ENCODE assay signal across 14 cellular contexts in the genomic region with DNA sequence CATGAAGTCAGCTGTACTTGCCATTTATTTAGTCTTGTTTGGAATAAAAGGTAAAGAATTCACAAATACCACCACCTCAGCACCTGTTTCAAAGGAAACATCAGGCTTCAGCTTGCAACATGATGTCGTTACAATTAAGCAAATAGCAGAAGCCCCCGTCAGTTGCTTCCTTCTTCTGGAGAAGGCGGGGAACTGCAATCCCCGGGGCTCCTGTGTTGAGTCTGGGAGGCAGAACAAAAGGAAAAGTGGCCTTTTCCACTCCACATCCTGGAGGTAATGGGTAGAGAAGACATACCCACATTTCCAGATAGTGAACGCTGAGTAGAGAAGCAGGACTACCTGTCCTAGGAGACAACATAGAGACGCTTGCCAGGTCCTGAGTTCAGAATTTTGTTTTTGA.
"Had no signal": no experiment of that assay in that cellular context is flagged by ENCODE, and none has a peak within 500 bp of the region (broad histone marks: within the 10 kb centered on the region; RNA-seq: fewer than 3 reads in every experiment).

No MANE protein-coding gene starts in this region.

- ATAC-seq: left colon; natural killer cell treated with Interleukin-12 subunit alpha and Interleukin-12 subunit beta and Interleukin-15 and Interleukin-18, amount 100 ng/mL, for 72 hours; right cardiac atrium; stimulated activated effector memory CD8-positive, alpha-beta T cell treated with anti-CD3 and anti-CD28 coated beads, Interleukin-12 subunit alpha, Interleukin-12 subunit beta, amount 100 ng/mL, for 72 hours had no signal

- H3K36me3 ChIP-seq: transverse colon had no signal

- H3K27ac ChIP-seq: transverse colon, VCaP had no signal

- H3K9me3 Mint-ChIP-seq: activated CD4-positive, alpha-beta memory T cell treated with anti-CD3 and anti-CD28 coated beads for 36 hours; natural killer cell treated with Interleukin-12 subunit alpha and Interleukin-12 subunit beta and Interleukin-15 and Interleukin-18, amount 100 ng/mL, for 72 hours; stimulated activated effector memory CD8-positive, alpha-beta T cell treated with anti-CD3 and anti-CD28 coated beads, Interleukin-12 subunit alpha, Interleukin-12 subunit beta, amount 100 ng/mL, for 72 hours had no signal

- H3K27me3 Mint-ChIP-seq: activated naive CD8-positive, alpha-beta T cell had no signal

- H3K4me3 Mint-ChIP-seq: activated CD4-positive, alpha-beta memory T cell treated with anti-CD3 and anti-CD28 coated beads for 36 hours; activated naive CD8-positive, alpha-beta T cell; natural killer cell treated with Interleukin-12 subunit alpha and Interleukin-12 subunit beta and Interleukin-15 and Interleukin-18, amount 100 ng/mL, for 72 hours; stimulated activated effector memory CD8-positive, alpha-beta T cell treated with anti-CD3 and anti-CD28 coated beads, Interleukin-12 subunit alpha, Interleukin-12 subunit beta, amount 100 ng/mL, for 72 hours had no signal

- DNase-seq: activated CD4-positive, alpha-beta memory T cell treated with anti-CD3 and anti-CD28 coated beads for 36 hours; activated gamma-delta T cell; activated T-cell treated with anti-CD3 and anti-CD28 coated beads, Interleukin-2, amount 50 U/mL, for 48 hours; anterior cingulate cortex; cerebellar nuclear complex; left colon; occipital lobe; right cardiac atrium; transverse colon had no signal

- H3K36me3 Mint-ChIP-seq: activated CD4-positive, alpha-beta memory T cell treated with anti-CD3 and anti-CD28 coated beads for 36 hours; activated naive CD8-positive, alpha-beta T cell; natural killer cell treated with Interleukin-12 subunit alpha and Interleukin-12 subunit beta and Interleukin-15 and Interleukin-18, amount 100 ng/mL, for 72 hours; stimulated activated effector memory CD8-positive, alpha-beta T cell treated with anti-CD3 and anti-CD28 coated beads, Interleukin-12 subunit alpha, Interleukin-12 subunit beta, amount 100 ng/mL, for 72 hours had no signal

- H3K4me3 ChIP-seq: transverse colon had no signal

- H3K9me3 ChIP-seq: transverse colon had no signal

- H3K4me1 Mint-ChIP-seq: stimulated activated effector memory CD8-positive, alpha-beta T cell treated with anti-CD3 and anti-CD28 coated beads, Interleukin-12 subunit alpha, Interleukin-12 subunit beta, amount 100 ng/mL, for 72 hours had no signal

- H3K27ac Mint-ChIP-seq: activated CD4-positive, alpha-beta memory T cell treated with anti-CD3 and anti-CD28 coated beads for 36 hours; activated naive CD8-positive, alpha-beta T cell; natural killer cell treated with Interleukin-12 subunit alpha and Interleukin-12 subunit beta and Interleukin-15 and Interleukin-18, amount 100 ng/mL, for 72 hours; progenitor cell of endocrine pancreas; stimulated activated effector memory CD8-positive, alpha-beta T cell treated with anti-CD3 and anti-CD28 coated beads, Interleukin-12 subunit alpha, Interleukin-12 subunit beta, amount 100 ng/mL, for 72 hours had no signal
